1 cellular context compared by ENCODE assay signal in genomic region chr15:41543521-41543870, GRCh38.
TF ChIP-seq lines count a peak whose summit lies in the region.

No MANE protein-coding gene starts in this region.

TF ChIP-seq in HepG2, 621 proteins besides CTCF, POLR2A, EP300 and RAD21:
- no peak for TF ChIP-seq ZSCAN20 (CRISPR knock-in tag; IDR thresholded peaks at IDR 0.05; ENCODE audit: borderline replicate concordance)
- no peak for TF ChIP-seq FOXO4 (CRISPR knock-in tag; conservative IDR thresholded peaks at IDR 0.05)
- TF ChIP-seq PBX2 (CRISPR knock-in tag; IDR thresholded peaks at IDR 0.05) = no peak
- TF ChIP-seq RXRA (CRISPR knock-in tag; IDR thresholded peaks at IDR 0.05) = no peak
- TF ChIP-seq ZNF280D (CRISPR knock-in tag; IDR thresholded peaks at IDR 0.05) = no peak
- TF ChIP-seq, protein P1, sequence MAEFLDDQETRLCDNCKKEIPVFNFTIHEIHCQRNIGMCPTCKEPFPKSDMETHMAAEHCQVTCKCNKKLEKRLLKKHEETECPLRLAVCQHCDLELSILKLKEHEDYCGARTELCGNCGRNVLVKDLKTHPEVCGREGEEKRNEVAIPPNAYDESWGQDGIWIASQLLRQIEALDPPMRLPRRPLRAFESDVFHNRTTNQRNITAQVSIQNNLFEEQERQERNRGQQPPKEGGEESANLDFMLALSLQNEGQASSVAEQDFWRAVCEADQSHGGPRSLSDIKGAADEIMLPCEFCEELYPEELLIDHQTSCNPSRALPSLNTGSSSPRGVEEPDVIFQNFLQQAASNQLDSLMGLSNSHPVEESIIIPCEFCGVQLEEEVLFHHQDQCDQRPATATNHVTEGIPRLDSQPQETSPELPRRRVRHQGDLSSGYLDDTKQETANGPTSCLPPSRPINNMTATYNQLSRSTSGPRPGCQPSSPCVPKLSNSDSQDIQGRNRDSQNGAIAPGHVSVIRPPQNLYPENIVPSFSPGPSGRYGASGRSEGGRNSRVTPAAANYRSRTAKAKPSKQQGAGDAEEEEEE (CRISPR knock-in tag; IDR thresholded peaks at IDR 0.05; ENCODE audit: borderline replicate concordance) = 0 out of 2 replicates have a peak, but pooled peaks have one; percentile 7
- no peak for TF ChIP-seq ZSCAN22 (CRISPR knock-in tag; IDR thresholded peaks at IDR 0.05)
- TF ChIP-seq ZNF138 (CRISPR knock-in tag; IDR thresholded peaks at IDR 0.05; ENCODE audit: low read depth) = no peak
- TF ChIP-seq MBD4 (IDR thresholded peaks at IDR 0.05; ENCODE audit: borderline replicate concordance, low read length) = no peak
- no peak for TF ChIP-seq HDAC1 (CRISPR knock-in tag; IDR thresholded peaks at IDR 0.05)
- TF ChIP-seq, protein P2, sequence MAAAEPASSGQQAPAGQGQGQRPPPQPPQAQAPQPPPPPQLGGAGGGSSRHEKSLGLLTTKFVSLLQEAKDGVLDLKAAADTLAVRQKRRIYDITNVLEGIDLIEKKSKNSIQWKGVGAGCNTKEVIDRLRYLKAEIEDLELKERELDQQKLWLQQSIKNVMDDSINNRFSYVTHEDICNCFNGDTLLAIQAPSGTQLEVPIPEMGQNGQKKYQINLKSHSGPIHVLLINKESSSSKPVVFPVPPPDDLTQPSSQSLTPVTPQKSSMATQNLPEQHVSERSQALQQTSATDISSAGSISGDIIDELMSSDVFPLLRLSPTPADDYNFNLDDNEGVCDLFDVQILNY (CRISPR knock-in tag; conservative IDR thresholded peaks at IDR 0.05) = no peak
- peak; percentile 13; the same call in 1 of the 2 replicates for TF ChIP-seq ZNF337 (CRISPR knock-in tag; IDR thresholded peaks at IDR 0.05; ENCODE audit: borderline replicate concordance, low read depth)
- TF ChIP-seq, protein P3, sequence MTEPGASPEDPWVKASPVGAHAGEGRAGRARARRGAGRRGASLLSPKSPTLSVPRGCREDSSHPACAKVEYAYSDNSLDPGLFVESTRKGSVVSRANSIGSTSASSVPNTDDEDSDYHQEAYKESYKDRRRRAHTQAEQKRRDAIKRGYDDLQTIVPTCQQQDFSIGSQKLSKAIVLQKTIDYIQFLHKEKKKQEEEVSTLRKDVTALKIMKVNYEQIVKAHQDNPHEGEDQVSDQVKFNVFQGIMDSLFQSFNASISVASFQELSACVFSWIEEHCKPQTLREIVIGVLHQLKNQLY (CRISPR knock-in tag; IDR thresholded peaks at IDR 0.05) = no peak
- no peak for TF ChIP-seq ZNF407 (CRISPR knock-in tag; IDR thresholded peaks at IDR 0.05; ENCODE audit: not compliant biosample characterization)
- TF ChIP-seq ZNF816 (CRISPR knock-in tag; IDR thresholded peaks at IDR 0.05; ENCODE audit: borderline replicate concordance) = no peak
